ENCODE assay signal across 17 cellular contexts in the genomic region with DNA sequence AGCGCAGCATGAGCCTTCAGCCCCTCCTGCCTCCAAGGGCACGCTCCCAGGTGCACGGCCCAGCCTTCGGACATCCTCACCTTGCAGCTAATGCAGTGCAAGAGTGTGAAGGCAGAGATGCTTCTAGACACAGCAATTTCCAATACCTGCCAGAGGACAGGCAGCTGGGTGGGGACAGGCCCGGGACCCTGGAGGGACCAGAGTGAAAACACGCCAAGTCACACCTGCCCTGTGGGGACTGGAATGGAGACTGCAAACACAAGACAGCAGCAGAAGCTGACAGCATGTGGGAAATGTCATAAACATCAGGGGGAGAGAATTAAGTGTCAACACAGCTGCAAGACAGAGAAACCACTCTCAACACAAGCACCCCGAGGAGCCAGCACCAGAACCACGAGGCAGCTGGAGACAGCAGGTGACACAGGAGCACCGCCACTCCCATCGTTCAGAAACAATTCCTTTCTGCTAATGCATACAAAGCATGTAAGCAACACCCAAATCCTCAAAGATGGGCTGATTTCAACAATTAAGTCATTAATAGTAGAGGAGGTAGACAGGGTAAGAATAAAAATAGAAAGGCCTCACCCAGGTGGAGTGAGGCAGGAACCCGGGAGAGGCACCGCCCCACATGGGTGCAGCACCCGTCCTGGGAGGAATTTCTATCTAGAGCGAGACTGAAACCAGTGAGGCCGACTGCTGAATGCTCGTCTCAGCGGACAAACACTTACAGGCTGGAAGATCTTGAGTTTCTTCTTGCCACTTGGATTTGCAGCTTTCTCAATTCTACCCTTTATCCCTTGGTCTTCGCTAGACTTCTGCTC. TPM values are rescaled to one million over a fixed set of nuclear protein-coding genes. Genes with fewer than 3 reads are reported as not detected.
DNase-seq lines count a peak whose midpoint lies in the region; ATAC-seq and FAIRE-seq lines count a peak whose summit lies in the region.
"Had no signal": no experiment of that assay in that cellular context is flagged by ENCODE, and none has a peak within 500 bp of the region (broad histone marks: within the 10 kb centered on the region; RNA-seq: fewer than 3 reads in every experiment).

No MANE protein-coding gene starts in this region.

- peaks cover 43 to 46% of the 10 kb centered on the region in 2 donors for H3K36me3 ChIP-seq in small intestine (ENCODE audit: control insufficient read depth in 2 of 2, insufficient read depth in 2 of 2, low read length in 2 of 2)

- H3K9me3 ChIP-seq in small intestine (ENCODE audit: control insufficient read depth, low read depth): no peaks in the 10 kb centered on the region
- H3K9me3 ChIP-seq: thyroid gland had no signal

- no peak overlapping the region for H3K4me3 ChIP-seq in small intestine (ENCODE audit: low read depth in 1 of 2, low read length in 2 of 2)
- H3K4me3 ChIP-seq: thyroid gland had no signal

- no peak for DNase-seq in activated T-cell treated with anti-CD3 and anti-CD28 coated beads, Interleukin-2, amount 50 U/mL, for 24 hours
- no peak for DNase-seq in activated T-cell treated with anti-CD3 and anti-CD28 coated beads for 4 hours
- peak; percentile 97 for DNase-seq in NCI-H1417 treated with DMSO at 0.1 percent for 48 hours (lab: John Stamatoyannopoulos, UW)
- DNase-seq in NCI-H774 (lab: John Stamatoyannopoulos, UW): peak; percentile 74
- no peak for DNase-seq in memory B cell (ENCODE audit: low spot score in 2 of 2)
- no peak for DNase-seq in small intestine
- DNase-seq in effector CD4-positive, alpha-beta T cell: no peak
- DNase-seq: brain microvascular endothelial cell; CD4-positive, alpha-beta memory T cell; GF-D8; left ventricle myocardium superior; NCI-H1930; OCI-M1; stimulated activated CD4-positive, alpha-beta T cell treated with anti-CD3 and anti-CD28 coated beads, Interleukin-2, amount 100 ng/mL, for 24 hours; thyroid gland had no signal

- no peaks in the 10 kb centered on the region for H3K9me3 Mint-ChIP-seq in activated T-cell treated with anti-CD3 and anti-CD28 coated beads, Interleukin-2, amount 50 U/mL, for 24 hours
- H3K9me3 Mint-ChIP-seq in memory B cell: no peaks in the 10 kb centered on the region

- no peaks in the 10 kb centered on the region for H3K27me3 ChIP-seq in small intestine (ENCODE audit: control insufficient read depth in 2 of 2, insufficient read depth in 2 of 2, low read length in 2 of 2)
- H3K27me3 ChIP-seq: brain microvascular endothelial cell, thyroid gland had no signal

- WGBS in small intestine, 3 donors: 74 to 79% (median 79%) methylated on average over 18 of the region's 18 CpGs

- H3K4me3 Mint-ChIP-seq in activated T-cell treated with anti-CD3 and anti-CD28 coated beads, Interleukin-2, amount 50 U/mL, for 24 hours: no peak overlapping the region
- peak overlapping the region; percentile 5 for H3K4me3 Mint-ChIP-seq in memory B cell
- H3K4me3 Mint-ChIP-seq: CD4-positive, alpha-beta memory T cell had no signal

- peaks cover 37% of the 10 kb centered on the region for H3K4me1 Mint-ChIP-seq in activated T-cell treated with anti-CD3 and anti-CD28 coated beads, Interleukin-2, amount 50 U/mL, for 24 hours (ENCODE audit: low read depth)
- peaks cover 11% of the 10 kb centered on the region for H3K4me1 Mint-ChIP-seq in memory B cell

- FAIRE-seq in small intestine (lab: Jason Lieb, UNC): no peak

- H3K27ac ChIP-seq in small intestine (ENCODE audit: low read depth in 1 of 2, low read length in 1 of 2): no peak overlapping the region
- H3K27ac ChIP-seq: brain microvascular endothelial cell, thyroid gland had no signal

- ATAC-seq in memory B cell (ENCODE audit: low read depth): no peak
- ATAC-seq in GM21529 (IDR thresholded peaks at IDR 0.05; ENCODE audit: unreplicated experiment): no peak
- ATAC-seq: left ventricle myocardium superior had no signal

- H3K27ac Mint-ChIP-seq in activated T-cell treated with anti-CD3 and anti-CD28 coated beads, Interleukin-2, amount 50 U/mL, for 24 hours: peak overlapping the region; percentile 44
- H3K27ac Mint-ChIP-seq in memory B cell: no peak overlapping the region

- H3K4me1 ChIP-seq in small intestine (ENCODE audit: control insufficient read depth in 2 of 2, insufficient read depth in 1 of 2, low read depth in 1 of 2, low read length in 1 of 2): peaks cover 0 to 2% of the 10 kb centered on the region in 2 donors

- H3K36me3 Mint-ChIP-seq in activated T-cell treated with anti-CD3 and anti-CD28 coated beads, Interleukin-2, amount 50 U/mL, for 24 hours (ENCODE audit: low read depth): peaks cover 95% of the 10 kb centered on the region
- peaks cover 36% of the 10 kb centered on the region for H3K36me3 Mint-ChIP-seq in memory B cell

- H3K27me3 Mint-ChIP-seq in activated T-cell treated with anti-CD3 and anti-CD28 coated beads, Interleukin-2, amount 50 U/mL, for 24 hours: no peaks in the 10 kb centered on the region
- H3K27me3 Mint-ChIP-seq in memory B cell: no peaks in the 10 kb centered on the region
- H3K27me3 Mint-ChIP-seq: CD4-positive, alpha-beta memory T cell had no signal

RNA-seq across cellular contexts. Expression of gene DIDO1, which starts 17.1 kb away (rescaled TPM):
- polyA plus RNA-seq in small intestine: 10 to 100 TPM; 11.6 to 19.2 (median 12.3) TPM

RNA-seq across cellular contexts. Expression of gene GID8, which starts 28.8 kb away (rescaled TPM):
- polyA plus RNA-seq in small intestine: 10 to 100 TPM; 14.3 to 17.6 (median 16.5) TPM

RNA-seq across cellular contexts. Expression of gene SLC17A9, which starts 43.3 kb away (rescaled TPM):
- 1 to 10 TPM in 2 of 3 donors, under 1 TPM in 1; 0.22 to 2.0 (median 1.6) TPM for polyA plus RNA-seq in small intestine
- polyA plus RNA-seq: neural cell had no signal

RNA-seq across cellular contexts. Expression of gene TCFL5, which starts 47.6 kb away (rescaled TPM):
- polyA plus RNA-seq in small intestine: 1 to 10 TPM; 4.5 to 5.7 (median 4.7) TPM

Comparison
In these comparisons a context has a peak if more than half of its experiments do, and no peak if none do; other contexts are left out.
1. DNase-seq: peak in NCI-H1417 treated with DMSO at 0.1 percent for 48 hours (single experiment) and NCI-H774 (single experiment); none in activated T-cell treated with anti-CD3 and anti-CD28 coated beads, Interleukin-2, amount 50 U/mL, for 24 hours (single experiment), activated T-cell treated with anti-CD3 and anti-CD28 coated beads for 4 hours (single experiment), memory B cell (0 of 2), small intestine (single experiment) and effector CD4-positive, alpha-beta T cell (single experiment).